Comparison of ENCODE assay signal across 15 cellular contexts in genomic region chr20:10466325-10466724, GRCh38. TPM values are rescaled to one million over a fixed set of nuclear protein-coding genes. Genes with fewer than 3 reads are reported as not detected.
DNase-seq lines count a peak whose midpoint lies in the region; ATAC-seq and TF ChIP-seq lines count a peak whose summit lies in the region.
"Had no signal": no experiment of that assay in that cellular context is flagged by ENCODE, and none has a peak within 500 bp of the region (broad histone marks: within the 10 kb centered on the region; RNA-seq: fewer than 3 reads in every experiment).

No MANE protein-coding gene starts in this region.

- H3K9me3 ChIP-seq in liver (ENCODE audit: control insufficient read depth in 4 of 4, low read length in 3 of 4) (peaks cover 0 to 7% (median 1%) of the 10 kb centered on the region in 4 donors), right lobe of liver (no peaks in the 10 kb centered on the region), esophagus squamous epithelium (peaks cover 0 to 4% (median 0%) of the 10 kb centered on the region in 3 donors), mesodermal cell (ENCODE audit: control insufficient read depth, low read length) (peaks cover 5% of the 10 kb centered on the region), aorta (ENCODE audit: control insufficient read depth, low read length) (no peaks in the 10 kb centered on the region)

- H3K27ac ChIP-seq in liver (ENCODE audit: low read depth in 1 of 2, low read length in 2 of 2) (no peak overlapping the region), right lobe of liver (no peak overlapping the region), esophagus squamous epithelium (peak overlapping the region in 3 of 4 donors; percentile 9 to 48 (median 22)), mesodermal cell (ENCODE audit: low read depth, low read length, severe bottlenecking) (peak overlapping the region; percentile 93), aorta (ENCODE audit: low read depth in 1 of 2, low read length in 2 of 2) (peak overlapping the region; percentile 79 to 93)

- TF ChIP-seq POLR2A in right lobe of liver (IDR thresholded peaks at IDR 0.05) = no peak
- no peak for TF ChIP-seq POLR2A in esophagus squamous epithelium (IDR thresholded peaks at IDR 0.05)

- H3K9ac ChIP-seq in liver (ENCODE audit: low read depth in 1 of 2, low read length in 2 of 2) = no peak overlapping the region

- H3K4me1 ChIP-seq in liver (ENCODE audit: control insufficient read depth in 4 of 4, insufficient read depth in 4 of 4, low read length in 3 of 4) (peaks cover 0 to 5% (median 1%) of the 10 kb centered on the region in 4 donors), right lobe of liver (no peaks in the 10 kb centered on the region), esophagus squamous epithelium (peaks cover 0 to 44% (median 12%) of the 10 kb centered on the region in 3 donors), mesodermal cell (ENCODE audit: control insufficient read depth, insufficient read depth, low read length, poor library complexity, severe bottlenecking) (peaks cover 58% of the 10 kb centered on the region), aorta (ENCODE audit: control insufficient read depth in 1 of 2, insufficient read depth in 2 of 2, low read length in 2 of 2) (peaks cover 5 to 8% of the 10 kb centered on the region in 2 donors)

- no peak for DNase-seq in right lobe of liver
- DNase-seq in esophagus squamous epithelium (lab: John Stamatoyannopoulos, UW) = no peak
- no peak for DNase-seq in aorta
- no peak for DNase-seq in AML-193 (lab: John Stamatoyannopoulos, UW)
- no peak for DNase-seq in HFFc6
- DNase-seq: activated T-cell treated with anti-CD3 and anti-CD28 coated beads for 4 hours, adrenal gland, DMS 273 treated with DMSO at 0.1 percent for 48 hours, natural killer cell, NCI-H1092 treated with DMSO at 0.1 percent for 48 hours, NCI-H510A had no signal

- H3K27me3 ChIP-seq in liver (ENCODE audit: control insufficient read depth in 4 of 4, insufficient read depth in 4 of 4, low read length in 3 of 4) (no peaks in the 10 kb centered on the region), right lobe of liver (no peaks in the 10 kb centered on the region), esophagus squamous epithelium (no peaks in the 10 kb centered on the region), aorta (ENCODE audit: control insufficient read depth in 1 of 2, insufficient read depth in 2 of 2, low read length in 1 of 2) (no peaks in the 10 kb centered on the region)
- H3K27me3 ChIP-seq: adrenal gland had no signal

- H3K4me3 Mint-ChIP-seq in HFFc6 = no peak overlapping the region
- H3K4me3 Mint-ChIP-seq: natural killer cell had no signal

- TF ChIP-seq CTCF in liver (IDR thresholded peaks at IDR 0.05; ENCODE audit: low read depth, low read length, missing input control) (no peak), right lobe of liver (IDR thresholded peaks at IDR 0.05) (no peak), esophagus squamous epithelium (IDR thresholded peaks at IDR 0.05) (no peak), HFFc6 (IDR thresholded peaks at IDR 0.05) (no peak)

- no peak overlapping the region for H3K27ac Mint-ChIP-seq in HFFc6
- H3K27ac Mint-ChIP-seq: natural killer cell had no signal

- peak in 1 of 2 donors; percentile 6 for TF ChIP-seq RAD21 in liver (IDR thresholded peaks at IDR 0.05)

- intact Hi-C loops in right lobe of liver (cut with DNase I) (no loop called here), esophagus squamous epithelium (cut with DNase I) (no loop called here), aorta (cut with DNase I) (loop anchor here (5.0 to 10.0 kb wide), 7 partner anchors 86 to 1078 kb away; partner anchors contain the start of gene JAG1 (in 1 of the 2))

- peaks cover 40% of the 10 kb centered on the region for H3K4me1 Mint-ChIP-seq in HFFc6 (ENCODE audit: low read depth)

- WGBS in liver = 72% methylated on average over 4 of the region's 4 CpGs
- WGBS in right lobe of liver (ENCODE audit: insufficient coverage, low coverage, low lambda C conversion rate, missing lambda C conversion rate) = 71% methylated on average over 4 of the region's 4 CpGs
- WGBS in esophagus squamous epithelium, 2 donors = 36% methylated on average over 3 to 4 of the region's 4 CpGs
- 0% methylated on average over 3 of the region's 4 CpGs; no CpG with 5 or more reads in 1 of the 2 experiments for WGBS in mesodermal cell (ENCODE audit: insufficient coverage in 2 of 2), 2 experiments
- WGBS in aorta, 2 donors = 7% methylated on average over 4 of the region's 4 CpGs

- ATAC-seq in right lobe of liver (no peak), aorta (ENCODE audit: low FRiP score) (peak; percentile 25), GM21528 (IDR thresholded peaks at IDR 0.05; ENCODE audit: low FRiP score, unreplicated experiment) (no peak)
- ATAC-seq: A549, natural killer cell had no signal

- no peaks in the 10 kb centered on the region for H3K9me3 Mint-ChIP-seq in HFFc6
- H3K9me3 Mint-ChIP-seq: natural killer cell had no signal

- no peaks in the 10 kb centered on the region for H3K36me3 ChIP-seq in liver (ENCODE audit: control insufficient read depth in 4 of 4, insufficient read depth in 3 of 4, low read depth in 1 of 4, low read length in 3 of 4)
- H3K36me3 ChIP-seq in right lobe of liver = no peaks in the 10 kb centered on the region
- peaks cover 0 to 9% (median 0%) of the 10 kb centered on the region in 3 donors for H3K36me3 ChIP-seq in esophagus squamous epithelium
- H3K36me3 ChIP-seq in mesodermal cell (ENCODE audit: control insufficient read depth, insufficient read depth, low read length) = peaks cover 5% of the 10 kb centered on the region
- no peaks in the 10 kb centered on the region for H3K36me3 ChIP-seq in aorta (ENCODE audit: control insufficient read depth in 1 of 2, insufficient read depth in 2 of 2, low read length in 1 of 2)
- H3K36me3 ChIP-seq: adrenal gland had no signal

- H3K27me3 Mint-ChIP-seq in HFFc6 (ENCODE audit: insufficient read depth) = no peaks in the 10 kb centered on the region

- H3K4me3 ChIP-seq in liver (ENCODE audit: low read depth in 1 of 3, low read length in 3 of 3) = no peak overlapping the region
- H3K4me3 ChIP-seq in right lobe of liver = no peak overlapping the region
- peak overlapping the region in 1 of 4 donors; percentile 13 for H3K4me3 ChIP-seq in esophagus squamous epithelium
- H3K4me3 ChIP-seq in mesodermal cell (ENCODE audit: extremely low read depth, insufficient read depth, low read length, poor library complexity, severe bottlenecking) = no peak overlapping the region
- peak overlapping the region; percentile 30 to 61 for H3K4me3 ChIP-seq in aorta (ENCODE audit: low read length in 2 of 2)
- H3K4me3 ChIP-seq: A549 had no signal

- H3K36me3 Mint-ChIP-seq in HFFc6 (ENCODE audit: low read depth) = peaks cover 10% of the 10 kb centered on the region; the same call in 1 of the 2 replicates
- H3K36me3 Mint-ChIP-seq: natural killer cell had no signal

TF ChIP-seq in liver, 16 proteins besides CTCF, POLR2A, EP300 and RAD21:
- peak; percentile 14 for TF ChIP-seq NR2F2 (IDR thresholded peaks at IDR 0.05)
- peak; percentile 11 for TF ChIP-seq SP1 (IDR thresholded peaks at IDR 0.05)
- no peak for TF ChIP-seq FOXA1 (IDR thresholded peaks at IDR 0.05)
TF ChIP-seq in liver: peak in this region for 2.

RNA-seq across cellular contexts. Expression of gene SLX4IP, which starts 31.2 kb away (rescaled TPM):
- 1 to 10 TPM; 3.1 to 3.4 TPM for total RNA-seq in liver
- 1 to 10 TPM; 1.1 to 2.4 TPM for polyA plus RNA-seq in liver
- 1 to 10 TPM; 2.0 to 4.0 (median 3.5) TPM for total RNA-seq in right lobe of liver
- 1 to 10 TPM; 3.4 to 6.3 (median 3.9) TPM for total RNA-seq in esophagus squamous epithelium
- 3.5 TPM for polyA plus RNA-seq in mesodermal cell (2013, experiment 1 of 2)
- 4.1 TPM for polyA plus RNA-seq in mesodermal cell (2013, experiment 2 of 2)
- 1 to 10 TPM; 3.5 to 5.6 TPM for total RNA-seq in aorta
- 1 to 10 TPM; 1.4 to 3.0 TPM for polyA plus RNA-seq in aorta
- total RNA-seq in HFFc6 (2021; fragmentation: NEBNext Ultra II Directional; extraction: Animal tissue kit (Norgen Biotek cat#: 25700)) = 1 to 10 TPM; 4.1 to 4.8 (median 4.5) TPM

RNA-seq across cellular contexts. Expression of gene MKKS, which starts 32.3 kb away (rescaled TPM):
- total RNA-seq in liver = 10 to 100 TPM in 1 of 2 donors, 1 to 10 TPM in 1; 8.3 to 19.1 TPM
- 10 to 100 TPM; 12.8 to 16.5 TPM for polyA plus RNA-seq in liver
- 10 to 100 TPM; 11.4 to 17.6 (median 12.1) TPM for total RNA-seq in right lobe of liver
- total RNA-seq in esophagus squamous epithelium = 10 to 100 TPM in 3 of 4 donors, 1 to 10 TPM in 1; 4.7 to 15.4 (median 12.9) TPM
- 15.2 TPM for polyA plus RNA-seq in mesodermal cell (2013, experiment 1 of 2)
- 13.4 TPM for polyA plus RNA-seq in mesodermal cell (2013, experiment 2 of 2)
- 10 to 100 TPM; 12.0 to 15.3 TPM for total RNA-seq in aorta
- 10 to 100 TPM; 18.5 to 19.4 TPM for polyA plus RNA-seq in aorta
- 10 to 100 TPM in 1 of 6 experiments, 1 to 10 TPM in 5; 6.0 to 10.0 (median 8.0) TPM for total RNA-seq in HFFc6 (2021; fragmentation: NEBNext Ultra II Directional; extraction: Animal tissue kit (Norgen Biotek cat#: 25700))

Comparison
In these comparisons a context has a peak if more than half of its experiments do, and no peak if none do; other contexts are left out.
1. H3K27ac ChIP-seq: peak in esophagus squamous epithelium (3 of 4), mesodermal cell (single experiment) and aorta (2 of 2); none in liver (0 of 2) and right lobe of liver (0 of 3).
2. H3K4me3 ChIP-seq: peak in aorta (2 of 2); none in liver (0 of 3), right lobe of liver (0 of 3) and mesodermal cell (single experiment).
3. intact Hi-C loops: an anchor here in aorta (5.0 to 10.0 kb wide); none called in right lobe of liver and esophagus squamous epithelium.